Comparison of ENCODE assay signal across 8 cellular contexts in genomic region chr11:72433455-72434061, GRCh38. TPM values are rescaled to one million over a fixed set of nuclear protein-coding genes. Genes with fewer than 3 reads are reported as not detected.
DNase-seq lines count a peak whose midpoint lies in the region; ATAC-seq, FAIRE-seq and TF ChIP-seq lines count a peak whose summit lies in the region.

No MANE protein-coding gene starts in this region.

- RAD21 ChIA-PET in GM12878 (lab: Charles Lee; ENCODE audit: unreplicated experiment), result interaction anchor here (1.0 to 3.3 kb wide), 3 partner anchors 14 to 22 kb away, joined by 3 to 22 read pairs (median 5); no protein-coding TSS in a partner anchor

- H3K14ac ChIP-seq in mesenchymal stem cell (ENCODE audit: low read length in 2 of 2), result peak overlapping the region in 1 of 2 experiments; percentile 86

- DNase-seq in BJ (ENCODE audit: low read depth) (no peak), GM12878 (ENCODE audit: low read depth, low spot score) (no peak), mesenchymal stem cell (no peak), HuH-7 (ENCODE audit: low spot score) (no peak), NCI-H2107 (lab: John Stamatoyannopoulos, UW) (no peak), NCI-H1105 treated with DMSO at 0.1 percent for 48 hours (lab: John Stamatoyannopoulos, UW) (no peak), Ammon's horn (ENCODE audit: low spot score) (no peak)
- no peak for DNase-seq in Jurkat, Clone E6-1 (ENCODE audit: low read depth, low spot score)

- peaks cover 30% of the 10 kb centered on the region for H3K79me1 ChIP-seq in mesenchymal stem cell (replicated peaks; ENCODE audit: low read length, poor library complexity, severe bottlenecking)

- no peak for FAIRE-seq in GM12878 (lab: Jason Lieb, UNC)

- WGBS in GM12878 (ENCODE audit: insufficient coverage, insufficient replicate concordance, low lambda C conversion rate, missing lambda C conversion rate), result 50% methylated on average over 15 of the region's 15 CpGs
- WGBS in mesenchymal stem cell, result 86% methylated on average over 10 of the region's 15 CpGs

- H2AFZ ChIP-seq in GM12878 (ENCODE audit: control insufficient read depth, low read depth, low read length) (peak overlapping the region; percentile 98), mesenchymal stem cell (ENCODE audit: low read depth, low read length) (peak overlapping the region; percentile 97)

- TF ChIP-seq POLR2A in GM12878 (IDR thresholded peaks at IDR 0.05; ENCODE audit: low read depth, low read length), result no peak

- POLR2A ChIA-PET in BJ (lab: Charles Lee) (no interaction called here), GM12878 (lab: Charles Lee) (no interaction called here)

- H4K8ac ChIP-seq in mesenchymal stem cell (ENCODE audit: low read length), result peak overlapping the region; percentile 96

- no peak for TF ChIP-seq RAD21 in GM12878 (IDR thresholded peaks at IDR 0.05; ENCODE audit: insufficient read depth, low read depth, low read length)

- H3K4ac ChIP-seq in mesenchymal stem cell (ENCODE audit: low read depth in 1 of 2, low read length in 2 of 2), result peak overlapping the region in 1 of 2 experiments; percentile 84

- H3K36me3 ChIP-seq in BJ (ENCODE audit: control insufficient read depth, insufficient read depth, low read length) (no peaks in the 10 kb centered on the region), GM12878 (ENCODE audit: control insufficient read depth in 2 of 2, insufficient read depth in 2 of 2, low read length in 1 of 2) (peaks cover 4 to 5% of the 10 kb centered on the region in 2 experiments; a peak in 3 of 4 replicates), mesenchymal stem cell (ENCODE audit: control insufficient read depth in 1 of 2, insufficient read depth in 2 of 2, low read depth in 1 of 2, low read length in 2 of 2) (peaks cover 9 to 15% of the 10 kb centered on the region in 2 experiments)

- intact Hi-C loops in GM12878 (cut with micrococcal nuclease; ENCODE audit: unreplicated experiment), result loop anchor here (5.0 kb wide), 5 partner anchors 101 to 406 kb away; partner anchors contain the start of gene INPPL1

- no TSS peak for BruUV-seq in GM12878 (replicated peaks; lab: Mats Ljungman, UMichigan)

- H3K18ac ChIP-seq in mesenchymal stem cell (ENCODE audit: low read depth in 1 of 2, low read length in 2 of 2), result peak overlapping the region; percentile 78 to 94

- TF ChIP-seq CTCF in BJ (IDR thresholded peaks at IDR 0.05; ENCODE audit: insufficient read depth, low read depth, low read length) (no peak), GM12878 (IDR thresholded peaks at IDR 0.05 in 2 of 3, conservative IDR thresholded peaks at IDR 0.05 in 1 of 3; ENCODE audit: control insufficient read depth in 2 of 3, extremely low read depth in 1 of 3, insufficient read depth in 1 of 3, low read depth in 3 of 3, low read length in 3 of 3) (no peak)

- SMC1A ChIA-PET in GM12878 (lab: Charles Lee; ENCODE audit: uncharacterized antibody, unreplicated experiment), result interaction anchor here (0.7 to 3.0 kb wide), 11 partner anchors 11 to 653 kb away, joined by 3 to 11 read pairs (median 3); no protein-coding TSS in a partner anchor

- peaks cover 12% of the 10 kb centered on the region for H3K4me1 ChIP-seq in GM12878 (ENCODE audit: control insufficient read depth, insufficient read depth, low read length)
- H3K4me1 ChIP-seq in mesenchymal stem cell (ENCODE audit: control insufficient read depth, insufficient read depth, low read depth, low read length), result peaks cover 9% of the 10 kb centered on the region

- H3K79me2 ChIP-seq in GM12878 (ENCODE audit: control insufficient read depth, insufficient read depth, low read length), result peaks cover 11% of the 10 kb centered on the region

- in situ Hi-C loops in GM12878 (cut with MboI), result loop anchor here (5.0 to 10.0 kb wide), 2 partner anchors 411 to 639 kb away; no protein-coding TSS in a partner anchor

- H2BK5ac ChIP-seq in mesenchymal stem cell (ENCODE audit: low read depth, low read length, poor library complexity, severe bottlenecking), result no peak overlapping the region

- 0 out of 2 replicates have a peak, but pooled peaks cover 5% of the 10 kb centered on the region for H4K20me1 ChIP-seq in GM12878 (ENCODE audit: control insufficient read depth, insufficient read depth)

- ATAC-seq in GM12878, result peak; percentile 3

- H3K4me3 ChIP-seq in BJ (ENCODE audit: low read depth, low read length), result peak overlapping the region; percentile 92
- H3K4me3 ChIP-seq in Jurkat, Clone E6-1 (ENCODE audit: low read length), result peak overlapping the region; percentile 87
- peak overlapping the region; percentile 100 for H3K4me3 ChIP-seq in GM12878
- peak overlapping the region; percentile 85 to 88 for H3K4me3 ChIP-seq in mesenchymal stem cell (ENCODE audit: insufficient read depth in 1 of 2, low read depth in 1 of 2, low read length in 2 of 2)

- TF ChIP-seq EP300 in GM12878 (IDR thresholded peaks at IDR 0.05; ENCODE audit: borderline replicate concordance in 1 of 2, control insufficient read depth in 1 of 2, low read depth in 2 of 2, low read length in 2 of 2), result no peak

- no peak overlapping the region for H2BK120ac ChIP-seq in mesenchymal stem cell (ENCODE audit: low read depth, low read length)

- peak overlapping the region; percentile 66 for H3K9ac ChIP-seq in GM12878 (ENCODE audit: control insufficient read depth, insufficient read depth, low read length)
- H3K9ac ChIP-seq in mesenchymal stem cell (ENCODE audit: low read length), result peak overlapping the region; percentile 94

- H3K27ac ChIP-seq in GM12878 (ENCODE audit: control insufficient read depth, insufficient read depth) (peak overlapping the region; percentile 58), mesenchymal stem cell (ENCODE audit: low read length, poor library complexity, severe bottlenecking) (no peak overlapping the region)

- H3K27me3 ChIP-seq in BJ (ENCODE audit: control insufficient read depth, insufficient read depth, low read length), result no peaks in the 10 kb centered on the region
- H3K27me3 ChIP-seq in GM12878 (replicated peaks in 1 of 2; ENCODE audit: control insufficient read depth in 2 of 2, insufficient read depth in 2 of 2, low read length in 1 of 2), result no peaks in the 10 kb centered on the region
- no peaks in the 10 kb centered on the region for H3K27me3 ChIP-seq in mesenchymal stem cell (ENCODE audit: control insufficient read depth in 1 of 2, insufficient read depth in 1 of 2, low read length in 2 of 2)

- no peak overlapping the region for H3K23ac ChIP-seq in mesenchymal stem cell (ENCODE audit: low read length in 2 of 2)

- no peaks in the 10 kb centered on the region for H3K9me3 ChIP-seq in GM12878 (replicated peaks; ENCODE audit: control insufficient read depth, insufficient read depth, low read length)
- no peaks in the 10 kb centered on the region for H3K9me3 ChIP-seq in mesenchymal stem cell (ENCODE audit: control insufficient read depth, low read length)

- no peak overlapping the region for H2AK5ac ChIP-seq in mesenchymal stem cell (ENCODE audit: low read length, severe bottlenecking)

- peak overlapping the region; percentile 75 for H3K4me2 ChIP-seq in GM12878 (ENCODE audit: control insufficient read depth, insufficient read depth)
- H3K4me2 ChIP-seq in mesenchymal stem cell (ENCODE audit: low read length, poor library complexity, severe bottlenecking), result peak overlapping the region; percentile 79

- H2BK12ac ChIP-seq in mesenchymal stem cell (ENCODE audit: low read length in 2 of 2), result no peak overlapping the region

- no peak overlapping the region for H2BK15ac ChIP-seq in mesenchymal stem cell (ENCODE audit: low read depth, poor library complexity, severe bottlenecking)

- CTCF ChIA-PET in BJ (lab: Yijun Ruan, JAX), result interaction anchor here (0.6 to 6.3 kb wide), 16 partner anchors 11 to 476 kb away, joined by 3 to 75 read pairs (median 4); partner anchors contain the start of genes FOLR1 and INPPL1
- CTCF ChIA-PET in GM12878 (lab: Yijun Ruan, JAX), result interaction anchor here (0.7 to 9.1 kb wide), 26 partner anchors 11 to 569 kb away, joined by 3 to 378 read pairs (median 4); partner anchors contain the start of genes RNF121 and XNDC1N

- peak overlapping the region; percentile 74 for H4K91ac ChIP-seq in mesenchymal stem cell (ENCODE audit: low read length)

RNA-seq across cellular contexts. Expression of gene CLPB, which starts 0.8 kb away (rescaled TPM):
- polyA plus RNA-seq in BJ (2011; rRNA removed) (14.2 and 14.9 TPM in 2 replicates), GM12878 (2011; rRNA removed) (29.7 and 45.5 TPM in 2 replicates), GM12878 (2014; fragmentation: Illumina TruSeq; extraction: Trizol) (20.2 and 23.6 TPM in 2 replicates), GM12878 (2014; fragmentation: Nextera tagmentation; extraction: Ambion mirVana) (10 to 100 TPM in 1 of 2 experiments, 1 to 10 TPM in 1; 8.0 to 12.4 TPM), GM12878 (2014; rRNA removed) (21.7 and 24.4 TPM in 2 replicates), GM12878 (2016; fragmentation: Nextera tagmentation; extraction: Ambion mirVana) (10 to 100 TPM; 25.4 to 31.3 TPM)
- 25.5 and 27.3 TPM in 2 replicates for polyA minus RNA-seq in BJ (2011; rRNA and poly(A)+ RNA removed)
- polyA plus RNA-seq in Jurkat, Clone E6-1 (2012; ENCODE audit: insufficient read depth, insufficient read length), result 40.5 TPM
- 37.7 and 41.8 TPM in 2 replicates for total RNA-seq in GM12878 (2013; cell fraction: nucleolus; rRNA removed)
- total RNA-seq in GM12878 (2014; rRNA removed) (34.0 and 35.8 TPM in 2 replicates), GM12878 (2014; rRNA removed; fragmentation: Illumina TruSeq; extraction: Trizol) (22.2 and 23.2 TPM in 2 replicates), GM12878 (2021) (38.4 and 39.3 TPM in 2 replicates)
- polyA plus RNA-seq in GM12878 (2011; ENCODE audit: low read depth), result 10.4 TPM
- polyA plus RNA-seq in GM12878 (2011; cell fraction: cytosol; rRNA removed), result 35.7 and 38.5 TPM in 2 replicates
- polyA plus RNA-seq in GM12878 (2011; cell fraction: nucleus; rRNA removed), result 91.3 and 99.7 TPM in 2 replicates
- 16.7 and 18.1 TPM in 2 replicates for polyA plus RNA-seq in GM12878 (2012)
- 61.4 and 89.8 TPM in 2 replicates for polyA minus RNA-seq in GM12878 (2011; rRNA and poly(A)+ RNA removed)
- polyA minus RNA-seq in GM12878 (2011; cell fraction: cytosol; rRNA and poly(A)+ RNA removed), result 19.3 and 19.4 TPM in 2 replicates
- polyA minus RNA-seq in GM12878 (2011; cell fraction: nucleus; rRNA and poly(A)+ RNA removed), result 25.8 and 33.1 TPM in 2 replicates
- 8.7 TPM for polyA plus RNA-seq in mesenchymal stem cell (2013, experiment 1 of 2)
- 8.5 TPM for polyA plus RNA-seq in mesenchymal stem cell (2013, experiment 2 of 2)
